Comparison of ENCODE assay signal across 8 cellular contexts in the genomic region with DNA sequence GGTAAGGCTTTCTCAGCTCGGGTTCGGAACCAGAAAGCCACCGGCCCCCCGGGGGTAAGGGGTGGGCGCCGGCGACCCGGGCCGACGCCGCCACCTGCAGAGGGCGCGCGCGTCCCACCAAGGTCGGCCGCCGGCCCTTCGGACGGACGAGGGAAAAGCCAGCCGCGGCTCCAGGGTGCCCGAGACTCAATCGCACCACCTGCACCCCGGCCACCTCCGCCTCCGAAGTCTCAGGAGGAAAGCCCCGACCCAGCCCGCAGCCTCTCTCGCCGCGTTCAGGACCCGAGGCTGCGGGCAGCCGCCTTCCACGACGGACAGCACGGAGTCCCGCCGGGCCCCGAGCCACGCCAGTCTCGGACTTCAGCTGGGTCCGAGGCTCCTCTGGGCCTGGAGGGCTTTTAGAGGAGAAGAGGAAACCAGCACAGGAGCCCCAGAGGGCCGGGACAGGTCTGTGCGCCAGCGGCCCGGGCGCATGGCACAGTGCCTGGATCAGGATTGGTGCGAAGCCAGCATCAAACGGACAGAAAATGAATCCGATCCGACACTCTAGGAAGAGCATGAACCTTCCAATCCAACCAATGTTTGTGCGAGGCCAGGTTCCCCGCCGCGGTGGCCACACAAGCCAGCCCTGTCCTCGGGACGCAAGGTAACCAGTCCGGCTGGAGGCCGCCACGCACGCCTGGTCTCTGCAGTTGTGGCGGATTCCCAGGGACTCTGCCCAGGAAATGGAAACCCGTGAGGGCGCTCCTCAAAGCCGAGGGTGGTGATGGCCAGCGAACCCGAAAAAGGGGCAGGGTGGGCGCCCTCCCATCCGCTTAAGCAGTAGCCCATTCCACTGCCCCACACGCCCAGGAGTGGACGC. TPM values are rescaled to one million over a fixed set of nuclear protein-coding genes. Genes with fewer than 3 reads are reported as not detected.
DNase-seq lines count a peak whose midpoint lies in the region; ATAC-seq and TF ChIP-seq lines count a peak whose summit lies in the region.

No MANE protein-coding gene starts in this region.

- intact Hi-C loops in right lobe of liver (cut with DNase I), result no loop called here
- intact Hi-C loops in vagina (cut with DNase I), result loop anchor here (10.0 kb wide), 1 partner anchor 205 kb away; no protein-coding TSS in a partner anchor

- no peaks in the 10 kb centered on the region for H3K9me3 ChIP-seq in right lobe of liver
- no peaks in the 10 kb centered on the region for H3K9me3 ChIP-seq in vagina

- DNase-seq in NCI-H1092 treated with DMSO at 0.1 percent for 48 hours (lab: John Stamatoyannopoulos, UW) (peak; percentile 22), NCI-H1092 (lab: John Stamatoyannopoulos, UW) (no peak), LNCaP clone FGC (ENCODE audit: low read depth) (no peak), cardiac fibroblast (ENCODE audit: low read depth in 2 of 2) (peak in 1 of 2 donors; percentile 41), right lobe of liver (peak; percentile 60 to 75 (median 64)), vagina (ENCODE audit: extremely low spot score in 2 of 2) (no peak)

- peak overlapping the region; percentile 39 for H3K4me3 ChIP-seq in LNCaP clone FGC (ENCODE audit: low read depth, low read length)
- no peak overlapping the region for H3K4me3 ChIP-seq in cardiac fibroblast (replicated peaks in 1 of 2; ENCODE audit: low read depth in 2 of 2, low read length in 2 of 2)
- peak overlapping the region in 1 of 3 donors; percentile 23 for H3K4me3 ChIP-seq in right lobe of liver
- no peak overlapping the region for H3K4me3 ChIP-seq in vagina

- TF ChIP-seq CTCF in LNCaP clone FGC (IDR thresholded peaks at IDR 0.05; ENCODE audit: control insufficient read depth, extremely low read depth, insufficient read depth) (peak; percentile 74), cardiac fibroblast (IDR thresholded peaks at IDR 0.05; ENCODE audit: low read depth, low read length) (peak; percentile 24), right lobe of liver (IDR thresholded peaks at IDR 0.05) (peak; percentile 65 to 80 (median 73)), vagina (IDR thresholded peaks at IDR 0.05) (peak; percentile 35 to 64 (median 62))

- H3K27ac ChIP-seq in right lobe of liver (no peak overlapping the region), vagina (no peak overlapping the region)

- H3K27me3 ChIP-seq in right lobe of liver (peaks cover 14 to 32% of the 10 kb centered on the region in 2 donors), vagina (peaks cover 28% of the 10 kb centered on the region)

- H3K4me1 ChIP-seq in right lobe of liver (peaks cover 0 to 10% (median 3%) of the 10 kb centered on the region in 4 donors), vagina (peaks cover 41% of the 10 kb centered on the region)

- TF ChIP-seq POLR2A in right lobe of liver (IDR thresholded peaks at IDR 0.05) (no peak), vagina (IDR thresholded peaks at IDR 0.05) (no peak)

- no peaks in the 10 kb centered on the region for H3K36me3 ChIP-seq in right lobe of liver
- H3K36me3 ChIP-seq in vagina, result no peaks in the 10 kb centered on the region

- peak; percentile 71 to 80 (median 76) for ATAC-seq in right lobe of liver
- no peak for ATAC-seq in GM21786 (IDR thresholded peaks at IDR 0.05; ENCODE audit: unreplicated experiment)
- ATAC-seq in HG02623 (IDR thresholded peaks at IDR 0.05; ENCODE audit: unreplicated experiment), result no peak

- WGBS in right lobe of liver (ENCODE audit: insufficient coverage, low coverage, low lambda C conversion rate, missing lambda C conversion rate), result 8% methylated on average over 15 of the region's 74 CpGs

RNA-seq across cellular contexts. Expression of a gene that starts 6.7 kb away (rescaled TPM):
- 1 to 10 TPM; 1.2 to 4.7 (median 2.0) TPM for total RNA-seq in right lobe of liver
- total RNA-seq in vagina, result 0.98 TPM

RNA-seq across cellular contexts. Expression of a gene that starts 12.2 kb away (rescaled TPM):
- total RNA-seq in right lobe of liver, result 1 to 10 TPM in 3 of 6 experiments, under 1 TPM in 3; 0.33 to 3.5 (median 1.1) TPM
- total RNA-seq in vagina, result 5.6 TPM

RNA-seq across cellular contexts. Expression of a gene that starts 49.1 kb away (rescaled TPM):
- 10 to 100 TPM in 5 of 6 experiments, 1 to 10 TPM in 1; 8.9 to 21.9 (median 15.1) TPM for total RNA-seq in right lobe of liver
- 13.0 TPM for total RNA-seq in vagina

RNA-seq across cellular contexts. Expression of a gene that starts 59.4 kb away (rescaled TPM):
- total RNA-seq in right lobe of liver, result 10 to 100 TPM in 4 of 6 experiments, 1 to 10 TPM in 2; 3.4 to 43.2 (median 17.8) TPM
- not detected for total RNA-seq in vagina

Comparison
In these comparisons a context has a peak if more than half of its experiments do, and no peak if none do; other contexts are left out.
1. DNase-seq: peak in NCI-H1092 treated with DMSO at 0.1 percent for 48 hours (single experiment) and right lobe of liver (3 of 3); none in NCI-H1092 (single experiment), LNCaP clone FGC (single experiment) and vagina (0 of 2).
2. CTCF ChIP-seq: peak in every context shown above with its lines; median percentile 74 in LNCaP clone FGC; 73 in right lobe of liver; 62 in vagina; 24 in cardiac fibroblast.
3. ATAC-seq: peak in right lobe of liver (4 of 4); none in GM21786 (single experiment) and HG02623 (single experiment).